ENCODE assay signal across 8 cellular contexts in the genomic region with DNA sequence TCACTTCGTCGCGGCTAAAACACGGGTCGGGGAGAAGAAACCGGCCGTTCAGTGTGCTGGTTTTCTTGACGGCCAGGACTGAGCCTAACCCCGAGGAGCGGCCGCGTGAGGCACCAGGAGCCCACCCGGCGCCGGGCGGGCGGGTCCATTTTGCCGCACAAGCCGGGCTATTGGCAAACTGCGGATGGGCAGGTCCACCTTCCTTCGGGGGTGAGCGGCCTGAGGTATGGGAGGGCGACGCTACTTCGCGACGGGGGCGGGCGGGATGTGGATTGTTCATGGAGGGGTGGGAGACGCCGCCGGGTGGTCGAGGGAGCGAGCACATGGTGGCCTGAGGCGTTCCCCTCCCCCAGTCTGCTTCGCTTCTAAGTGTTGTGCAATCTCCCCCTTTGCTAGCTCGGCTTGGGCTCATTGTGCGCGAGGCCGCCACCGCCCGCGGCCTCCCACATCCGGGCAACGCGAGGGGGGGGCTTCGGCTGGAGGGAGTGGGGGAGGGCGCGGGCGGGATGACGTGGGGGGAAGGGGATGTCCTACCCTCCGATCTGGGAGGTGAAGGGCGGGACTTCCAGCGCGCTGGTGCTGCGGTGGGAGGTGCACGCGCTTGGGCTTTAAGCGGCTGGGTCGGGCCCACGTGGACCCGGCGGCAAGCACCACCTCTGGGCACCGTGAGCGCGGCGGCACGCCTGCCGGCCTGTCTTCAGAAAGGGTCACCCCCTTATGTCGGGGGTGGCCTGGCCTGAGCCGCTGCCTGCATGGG. TPM values are rescaled to one million over a fixed set of nuclear protein-coding genes. Genes with fewer than 3 reads are reported as not detected.
A peak's percentile ranks its signal among the peaks of the same experiment; 100 is the strongest.
DNase-seq lines count a peak whose midpoint lies in the region; ATAC-seq and TF ChIP-seq lines count a peak whose summit lies in the region.

No MANE protein-coding gene starts in this region.

- ATAC-seq in GM18502 (IDR thresholded peaks at IDR 0.05; ENCODE audit: poor library complexity, unreplicated experiment) = no peak

- peak overlapping the region; percentile 100 for H3K27ac Mint-ChIP-seq in neural crest cell (ENCODE audit: unreplicated experiment)
- peak overlapping the region; percentile 99 for H3K27ac Mint-ChIP-seq in stimulated activated naive CD8-positive, alpha-beta T cell treated with anti-CD3 and anti-CD28 coated beads, Interleukin-15, Interleukin-2, amounts not matched to agents 100 ng/mL and 50 ng/mL, for 24 hours

- no peaks in the 10 kb centered on the region for H3K9me3 Mint-ChIP-seq in neural crest cell
- no peaks in the 10 kb centered on the region for H3K9me3 Mint-ChIP-seq in stimulated activated naive CD8-positive, alpha-beta T cell treated with anti-CD3 and anti-CD28 coated beads, Interleukin-15, Interleukin-2, amounts not matched to agents 100 ng/mL and 50 ng/mL, for 24 hours

- peak; percentile 95 for DNase-seq in GM12865 (ENCODE audit: low read depth)
- peak; percentile 56 for DNase-seq in KG1 (lab: John Stamatoyannopoulos, UW)
- peak; percentile 68 for DNase-seq in SIG-M5 (lab: John Stamatoyannopoulos, UW)
- peak; percentile 93 for DNase-seq in activated gamma-delta T cell (lab: John Stamatoyannopoulos, UW)
- peak; percentile 92 to 97 for DNase-seq in foreskin fibroblast
- DNase-seq in neural crest cell (ENCODE audit: low read depth, low spot score) = peak; percentile 78

- H3K27me3 Mint-ChIP-seq in neural crest cell (ENCODE audit: low read depth) = peaks cover 31% of the 10 kb centered on the region
- H3K27me3 Mint-ChIP-seq in stimulated activated naive CD8-positive, alpha-beta T cell treated with anti-CD3 and anti-CD28 coated beads, Interleukin-15, Interleukin-2, amounts not matched to agents 100 ng/mL and 50 ng/mL, for 24 hours = no peaks in the 10 kb centered on the region

- peaks cover 56% of the 10 kb centered on the region for H3K36me3 Mint-ChIP-seq in neural crest cell (ENCODE audit: low read depth)
- H3K36me3 Mint-ChIP-seq in stimulated activated naive CD8-positive, alpha-beta T cell treated with anti-CD3 and anti-CD28 coated beads, Interleukin-15, Interleukin-2, amounts not matched to agents 100 ng/mL and 50 ng/mL, for 24 hours (ENCODE audit: low read depth) = peaks cover 91% of the 10 kb centered on the region

- H3K4me3 Mint-ChIP-seq in neural crest cell = peak overlapping the region; percentile 99
- peak overlapping the region; percentile 95 for H3K4me3 Mint-ChIP-seq in stimulated activated naive CD8-positive, alpha-beta T cell treated with anti-CD3 and anti-CD28 coated beads, Interleukin-15, Interleukin-2, amounts not matched to agents 100 ng/mL and 50 ng/mL, for 24 hours

- TF ChIP-seq CTCF in GM12865 (IDR thresholded peaks at IDR 0.05; ENCODE audit: insufficient read depth, low read depth, low read length, missing control alignments) = no peak
- no peak for TF ChIP-seq CTCF in foreskin fibroblast (IDR thresholded peaks at IDR 0.05; ENCODE audit: low read depth, low read length)
- TF ChIP-seq CTCF in neural crest cell (conservative IDR thresholded peaks at IDR 0.05) = no peak

- peak overlapping the region; percentile 95 for H3K4me3 ChIP-seq in GM12865 (ENCODE audit: low read depth, low read length)
- peak overlapping the region; percentile 97 to 99 for H3K4me3 ChIP-seq in foreskin fibroblast (ENCODE audit: low read depth in 1 of 2, low read length in 2 of 2)

- peaks cover 56% of the 10 kb centered on the region for H3K4me1 Mint-ChIP-seq in neural crest cell
- peaks cover 74% of the 10 kb centered on the region for H3K4me1 Mint-ChIP-seq in stimulated activated naive CD8-positive, alpha-beta T cell treated with anti-CD3 and anti-CD28 coated beads, Interleukin-15, Interleukin-2, amounts not matched to agents 100 ng/mL and 50 ng/mL, for 24 hours (ENCODE audit: low read depth)

RNA-seq across cellular contexts. Expression of a gene that starts 5.9 kb away (rescaled TPM):
- total RNA-seq in neural crest cell = 0.49 and 1.6 TPM in 2 replicates

RNA-seq across cellular contexts. Expression of a gene that starts 10.2 kb away (rescaled TPM):
- total RNA-seq in neural crest cell = 74.4 and 83.7 TPM in 2 replicates

RNA-seq across cellular contexts. Expression of a gene that starts 11.8 kb away (rescaled TPM):
- total RNA-seq in neural crest cell = 83.7 and 85.7 TPM in 2 replicates

RNA-seq across cellular contexts. Expression of a gene that starts 15.0 kb away (rescaled TPM):
- 0.45 and 0.86 TPM in 2 replicates for total RNA-seq in neural crest cell

RNA-seq across cellular contexts. Expression of a gene that starts 16.4 kb away (rescaled TPM):
- 0.65 and 0.84 TPM in 2 replicates for total RNA-seq in neural crest cell
